Comparison of ENCODE assay signal across 9 cellular contexts in genomic region chr14:55160989-55161388, GRCh38.
DNase-seq lines count a peak whose midpoint lies in the region; ATAC-seq and TF ChIP-seq lines count a peak whose summit lies in the region.
"Had no signal": no experiment of that assay in that cellular context is flagged by ENCODE, and none has a peak within 500 bp of the region (broad histone marks: within the 10 kb centered on the region; RNA-seq: fewer than 3 reads in every experiment).

No MANE protein-coding gene starts in this region.

- H3K4me3 ChIP-seq in LNCaP clone FGC (ENCODE audit: low read depth, low read length), result no peak overlapping the region
- H3K4me3 ChIP-seq: SK-N-MC had no signal

- ATAC-seq in GM19035 (IDR thresholded peaks at IDR 0.05; ENCODE audit: unreplicated experiment) (no peak), HG03196 (IDR thresholded peaks at IDR 0.05; ENCODE audit: unreplicated experiment) (no peak)

- DNase-seq in DMS79 (lab: John Stamatoyannopoulos, UW), result peak; percentile 23
- DNase-seq in LNCaP clone FGC (ENCODE audit: low read depth), result peak; percentile 13
- DNase-seq in astrocyte of the hippocampus (ENCODE audit: low read depth, low spot score), result peak; percentile 56
- peak; percentile 77 for DNase-seq in kidney glomerular epithelial cell (lab: John Stamatoyannopoulos, UW)
- no peak for DNase-seq in iPS-NIHi7 (ENCODE audit: extremely low spot score)
- no peak for DNase-seq in GOT3 (lab: John Stamatoyannopoulos, UW)

- TF ChIP-seq CTCF in LNCaP clone FGC (IDR thresholded peaks at IDR 0.05; ENCODE audit: control insufficient read depth, extremely low read depth, insufficient read depth), result peak; percentile 49

Comparison
In these comparisons a context has a peak if more than half of its experiments do, and no peak if none do; other contexts are left out.
1. DNase-seq: peak in DMS79 (single experiment), LNCaP clone FGC (single experiment), astrocyte of the hippocampus (single experiment) and kidney glomerular epithelial cell (single experiment); none in iPS-NIHi7 (single experiment) and GOT3 (single experiment).